In genomic region chr19:32890326-32890725, GRCh38 we compare ENCODE assay signal across 10 cellular contexts. TPM values are rescaled to one million over a fixed set of nuclear protein-coding genes. Genes with fewer than 3 reads are reported as not detected.
"Had no signal": no experiment of that assay in that cellular context is flagged by ENCODE, and none has a peak within 500 bp of the region (broad histone marks: within the 10 kb centered on the region; RNA-seq: fewer than 3 reads in every experiment).

No MANE protein-coding gene starts in this region.

- H3K27ac ChIP-seq: GM23248, HL-60 had no signal

- H3K27me3 Mint-ChIP-seq: IgD-negative memory B cell had no signal

- ATAC-seq: HCT116, HepG2 had no signal

- H3K36me3 ChIP-seq: HAP-1 had no signal

- H3K4me3 Mint-ChIP-seq: HFFc6, IgD-negative memory B cell had no signal

- H3K4me3 ChIP-seq: GM23248, HAP-1 had no signal

- H3K27ac Mint-ChIP-seq: HFFc6, IgD-negative memory B cell had no signal

- H3K4me1 ChIP-seq: HAP-1 had no signal

- DNase-seq: GM23248, GOT3, HFFc6 had no signal

RNA-seq across cellular contexts. Expression of gene SLC7A9, which starts 20.8 kb away (rescaled TPM):
- total RNA-seq: GM23248, H4, HFFc6, HT1080 had no signal
